ENCODE assay signal across 9 cellular contexts in genomic region chr19:55447421-55448174, GRCh38. TPM values are rescaled to one million over a fixed set of nuclear protein-coding genes. Genes with fewer than 3 reads are reported as not detected.
DNase-seq lines count a peak whose midpoint lies in the region; ATAC-seq and TF ChIP-seq lines count a peak whose summit lies in the region.
"Had no signal": no experiment of that assay in that cellular context is flagged by ENCODE, and none has a peak within 500 bp of the region (broad histone marks: within the 10 kb centered on the region; RNA-seq: fewer than 3 reads in every experiment).

No MANE protein-coding gene starts in this region.

- peaks cover 4% of the 10 kb centered on the region for H3K4me1 Mint-ChIP-seq in activated naive CD8-positive, alpha-beta T cell treated with anti-CD3 and anti-CD28 coated beads, Interleukin-2, amount 10 ng/mL, durations not matched to agents 7 days and 5 days
- H3K4me1 Mint-ChIP-seq in activated naive CD8-positive, alpha-beta T cell treated with anti-CD3 and anti-CD28 coated beads for 36 hours: peaks cover 3% of the 10 kb centered on the region

- ATAC-seq in activated naive CD8-positive, alpha-beta T cell treated with anti-CD3 and anti-CD28 coated beads, Interleukin-2, amount 10 ng/mL, durations not matched to agents 7 days and 5 days (ENCODE audit: low read depth): peak; percentile 34
- no peak for ATAC-seq in HG03571 (IDR thresholded peaks at IDR 0.05; ENCODE audit: unreplicated experiment)
- ATAC-seq in GM21367 (IDR thresholded peaks at IDR 0.05; ENCODE audit: unreplicated experiment): no peak
- no peak for ATAC-seq in HG03045 (IDR thresholded peaks at IDR 0.05; ENCODE audit: unreplicated experiment)

- H3K27ac Mint-ChIP-seq in activated naive CD8-positive, alpha-beta T cell treated with anti-CD3 and anti-CD28 coated beads, Interleukin-2, amount 10 ng/mL, durations not matched to agents 7 days and 5 days: no peak overlapping the region
- no peak overlapping the region for H3K27ac Mint-ChIP-seq in activated naive CD8-positive, alpha-beta T cell treated with anti-CD3 and anti-CD28 coated beads for 36 hours
- H3K27ac Mint-ChIP-seq: brain had no signal

- POLR2A ChIA-PET in activated naive CD8-positive, alpha-beta T cell treated with anti-CD3 and anti-CD28 coated beads, Interleukin-2, amount 10 ng/mL, durations not matched to agents 7 days and 5 days (lab: Charles Lee): no interaction called here

- H3K4me3 Mint-ChIP-seq in activated naive CD8-positive, alpha-beta T cell treated with anti-CD3 and anti-CD28 coated beads, Interleukin-2, amount 10 ng/mL, durations not matched to agents 7 days and 5 days: no peak overlapping the region
- H3K4me3 Mint-ChIP-seq in activated naive CD8-positive, alpha-beta T cell treated with anti-CD3 and anti-CD28 coated beads for 36 hours: no peak overlapping the region
- H3K4me3 Mint-ChIP-seq: brain had no signal

- TF ChIP-seq CTCF in fibroblast of the aortic adventitia (IDR thresholded peaks at IDR 0.05; ENCODE audit: insufficient read depth, low read length): no peak

- peak overlapping the region; percentile 85 for H3K27ac ChIP-seq in substantia nigra (ENCODE audit: low read depth, low read length, poor library complexity, severe bottlenecking)

- H3K9me3 Mint-ChIP-seq in activated naive CD8-positive, alpha-beta T cell treated with anti-CD3 and anti-CD28 coated beads, Interleukin-2, amount 10 ng/mL, durations not matched to agents 7 days and 5 days: no peaks in the 10 kb centered on the region
- no peaks in the 10 kb centered on the region for H3K9me3 Mint-ChIP-seq in activated naive CD8-positive, alpha-beta T cell treated with anti-CD3 and anti-CD28 coated beads for 36 hours

- peaks cover 48% of the 10 kb centered on the region for H3K27me3 Mint-ChIP-seq in activated naive CD8-positive, alpha-beta T cell treated with anti-CD3 and anti-CD28 coated beads, Interleukin-2, amount 10 ng/mL, durations not matched to agents 7 days and 5 days
- peaks cover 57% of the 10 kb centered on the region for H3K27me3 Mint-ChIP-seq in activated naive CD8-positive, alpha-beta T cell treated with anti-CD3 and anti-CD28 coated beads for 36 hours

- H3K4me3 ChIP-seq in fibroblast of the aortic adventitia (ENCODE audit: low read depth, low read length): no peak overlapping the region

- DNase-seq in activated naive CD8-positive, alpha-beta T cell treated with anti-CD3 and anti-CD28 coated beads, Interleukin-2, amount 10 ng/mL, durations not matched to agents 7 days and 5 days: no peak
- no peak for DNase-seq in activated naive CD8-positive, alpha-beta T cell treated with anti-CD3 and anti-CD28 coated beads for 36 hours
- DNase-seq in NCI-H748 treated with DMSO at 0.1 percent for 48 hours (lab: John Stamatoyannopoulos, UW) (peak; percentile 56), fibroblast of the aortic adventitia (ENCODE audit: low read depth) (peak; percentile 43), substantia nigra (lab: John Stamatoyannopoulos, UW) (peak in 43 of 49 donors; percentile 12 to 85 (median 59))

- no peaks in the 10 kb centered on the region for H3K36me3 Mint-ChIP-seq in activated naive CD8-positive, alpha-beta T cell treated with anti-CD3 and anti-CD28 coated beads, Interleukin-2, amount 10 ng/mL, durations not matched to agents 7 days and 5 days
- no peaks in the 10 kb centered on the region for H3K36me3 Mint-ChIP-seq in activated naive CD8-positive, alpha-beta T cell treated with anti-CD3 and anti-CD28 coated beads for 36 hours
- H3K36me3 Mint-ChIP-seq: brain had no signal

RNA-seq across cellular contexts. Expression of gene SHISA7, which starts 4.5 kb away (rescaled TPM):
- not detected for total RNA-seq in activated naive CD8-positive, alpha-beta T cell treated with anti-CD3 and anti-CD28 coated beads, Interleukin-2, amount 10 ng/mL, durations not matched to agents 7 days and 5 days
- total RNA-seq in activated naive CD8-positive, alpha-beta T cell treated with anti-CD3 and anti-CD28 coated beads for 36 hours: not detected
- total RNA-seq in fibroblast of the aortic adventitia (ENCODE audit: low replicate concordance): not detected in 2 replicates

RNA-seq across cellular contexts. Expression of gene ISOC2, which starts 13.8 kb away (rescaled TPM):
- 10 to 100 TPM; 13.7 to 16.8 TPM for total RNA-seq in activated naive CD8-positive, alpha-beta T cell treated with anti-CD3 and anti-CD28 coated beads, Interleukin-2, amount 10 ng/mL, durations not matched to agents 7 days and 5 days
- 10 to 100 TPM; 35.7 to 37.5 TPM for total RNA-seq in activated naive CD8-positive, alpha-beta T cell treated with anti-CD3 and anti-CD28 coated beads for 36 hours
- 24.4 and 41.3 TPM in 2 replicates for total RNA-seq in fibroblast of the aortic adventitia (ENCODE audit: low replicate concordance)

RNA-seq across cellular contexts. Expression of gene C19orf85, which starts 17.0 kb away (rescaled TPM):
- not detected for total RNA-seq in activated naive CD8-positive, alpha-beta T cell treated with anti-CD3 and anti-CD28 coated beads, Interleukin-2, amount 10 ng/mL, durations not matched to agents 7 days and 5 days
- total RNA-seq in activated naive CD8-positive, alpha-beta T cell treated with anti-CD3 and anti-CD28 coated beads for 36 hours: not detected
- not detected in 2 replicates for total RNA-seq in fibroblast of the aortic adventitia (ENCODE audit: low replicate concordance)

RNA-seq across cellular contexts. Expression of gene ZNF628, which starts 28.8 kb away (rescaled TPM):
- 10 to 100 TPM in 1 of 2 experiments, 1 to 10 TPM in 1; 9.4 to 11.5 TPM for total RNA-seq in activated naive CD8-positive, alpha-beta T cell treated with anti-CD3 and anti-CD28 coated beads, Interleukin-2, amount 10 ng/mL, durations not matched to agents 7 days and 5 days
- total RNA-seq in activated naive CD8-positive, alpha-beta T cell treated with anti-CD3 and anti-CD28 coated beads for 36 hours: 10 to 100 TPM in 1 of 2 experiments, 1 to 10 TPM in 1; 8.8 to 10.3 TPM
- 0.33 and 3.8 TPM in 2 replicates for total RNA-seq in fibroblast of the aortic adventitia (ENCODE audit: low replicate concordance)

RNA-seq across cellular contexts. Expression of gene NAT14, which starts 37.4 kb away (rescaled TPM):
- 10 to 100 TPM; 14.5 to 15.0 TPM for total RNA-seq in activated naive CD8-positive, alpha-beta T cell treated with anti-CD3 and anti-CD28 coated beads, Interleukin-2, amount 10 ng/mL, durations not matched to agents 7 days and 5 days
- total RNA-seq in activated naive CD8-positive, alpha-beta T cell treated with anti-CD3 and anti-CD28 coated beads for 36 hours: 10 to 100 TPM; 24.8 to 24.9 TPM
- 8.3 and 17.5 TPM in 2 replicates for total RNA-seq in fibroblast of the aortic adventitia (ENCODE audit: low replicate concordance)

Comparison
In these comparisons a context has a peak if more than half of its experiments do, and no peak if none do; other contexts are left out.
1. DNase-seq: peak in NCI-H748 treated with DMSO at 0.1 percent for 48 hours (single experiment), fibroblast of the aortic adventitia (single experiment) and substantia nigra (43 of 49); none in activated naive CD8-positive, alpha-beta T cell treated with anti-CD3 and anti-CD28 coated beads, Interleukin-2, amount 10 ng/mL, durations not matched to agents 7 days and 5 days (single experiment) and activated naive CD8-positive, alpha-beta T cell treated with anti-CD3 and anti-CD28 coated beads for 36 hours (single experiment).